In the genomic region with DNA sequence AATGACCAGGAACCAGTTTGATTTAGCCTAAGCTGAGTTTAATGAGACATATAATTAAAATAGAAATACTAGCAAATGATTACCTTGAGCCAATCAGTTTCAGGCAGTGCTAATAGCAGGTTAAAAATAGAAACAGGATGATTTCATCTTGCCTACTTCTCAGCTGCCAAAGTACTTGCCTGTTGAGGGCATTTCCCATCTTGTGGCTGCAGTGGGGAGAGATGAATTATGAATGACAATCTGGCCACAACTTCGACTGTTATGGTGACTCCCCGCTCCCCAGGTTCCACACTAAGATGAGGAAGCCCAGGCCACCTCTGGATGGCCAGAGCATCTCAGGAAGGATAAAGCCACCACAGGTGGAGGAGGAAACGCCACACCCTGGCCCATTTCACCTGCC, we compare ENCODE assay signal across 13 cellular contexts. TPM values are rescaled to one million over a fixed set of nuclear protein-coding genes. Genes with fewer than 3 reads are reported as not detected.
A peak's percentile ranks its signal among the peaks of the same experiment; 100 is the strongest.
DNase-seq lines count a peak whose midpoint lies in the region; ATAC-seq, FAIRE-seq and TF ChIP-seq lines count a peak whose summit lies in the region.
"Had no signal": no experiment of that assay in that cellular context is flagged by ENCODE, and none has a peak within 500 bp of the region (broad histone marks: within the 10 kb centered on the region; RNA-seq: fewer than 3 reads in every experiment).

No MANE protein-coding gene starts in this region.

- H3K9me3 ChIP-seq in small intestine (ENCODE audit: control insufficient read depth, low read depth) (no peaks in the 10 kb centered on the region), neural progenitor cell (ENCODE audit: low read depth) (no peaks in the 10 kb centered on the region)
- H3K9me3 ChIP-seq: MG63 had no signal

- H3K27ac ChIP-seq in small intestine (ENCODE audit: low read depth in 1 of 2, low read length in 1 of 2) = no peak overlapping the region
- no peak overlapping the region for H3K27ac ChIP-seq in neural progenitor cell
- H3K27ac ChIP-seq: WERI-Rb-1 had no signal

- H3K27ac Mint-ChIP-seq in neural progenitor cell = no peak overlapping the region

- H3K4me3 Mint-ChIP-seq in neural progenitor cell = no peak overlapping the region

- H3K4me3 ChIP-seq in small intestine (ENCODE audit: low read depth in 1 of 2, low read length in 2 of 2) (no peak overlapping the region), neural progenitor cell (no peak overlapping the region)
- H3K4me3 ChIP-seq: MG63, smooth muscle cell had no signal

- peaks cover 4% of the 10 kb centered on the region for H3K9me3 Mint-ChIP-seq in neural progenitor cell

- ATAC-seq in activated CD4-positive, CD25-positive, alpha-beta regulatory T cell treated with anti-CD3 and anti-CD28 coated beads, Interleukin-2, amount 50 U/mL, for 24 hours = peak; percentile 58 to 72
- ATAC-seq in HG02678 (IDR thresholded peaks at IDR 0.05; ENCODE audit: unreplicated experiment) = peak; percentile 76

- H3K36me3 ChIP-seq in small intestine (ENCODE audit: control insufficient read depth in 2 of 2, insufficient read depth in 2 of 2, low read length in 2 of 2) = no peaks in the 10 kb centered on the region
- H3K36me3 ChIP-seq in neural progenitor cell = no peaks in the 10 kb centered on the region
- H3K36me3 ChIP-seq: MG63, WERI-Rb-1 had no signal

- H3K79me2 ChIP-seq in neural progenitor cell (ENCODE audit: low read depth) = no peaks in the 10 kb centered on the region

- no peaks in the 10 kb centered on the region for H3K4me1 Mint-ChIP-seq in neural progenitor cell

- peaks cover 4% of the 10 kb centered on the region for H3K27me3 Mint-ChIP-seq in neural progenitor cell (ENCODE audit: insufficient read depth, low read depth)

- H4K20me1 ChIP-seq in neural progenitor cell (ENCODE audit: low read depth) = no peaks in the 10 kb centered on the region

- H3K36me3 Mint-ChIP-seq in neural progenitor cell = no peaks in the 10 kb centered on the region

- in situ Hi-C loops in KBM-7 (cut with MboI; ENCODE audit: low pct_unique_long_range_greater_than_20kb, low sequenced_read_pairs) = no loop called here

- no peak overlapping the region for H3K9ac ChIP-seq in neural progenitor cell

- WGBS in small intestine, 3 donors = 58 to 80% (median 76%) methylated on average over 3 of the region's 3 CpGs

- DNase-seq in activated CD4-positive, CD25-positive, alpha-beta regulatory T cell (lab: John Stamatoyannopoulos, UW) = no peak
- peak; percentile 16 for DNase-seq in NCI-H69 (lab: John Stamatoyannopoulos, UW)
- peak; percentile 38 for DNase-seq in small intestine
- DNase-seq in KBM-7 = no peak
- no peak for DNase-seq in neural progenitor cell (ENCODE audit: low spot score)
- no peak for DNase-seq in SW 1271 (lab: John Stamatoyannopoulos, UW)
- DNase-seq: activated naive CD4-positive, alpha-beta T cell; MG63; OCI-M1; WERI-Rb-1 had no signal

- H3K4me1 ChIP-seq in small intestine (ENCODE audit: control insufficient read depth in 2 of 2, insufficient read depth in 1 of 2, low read depth in 1 of 2, low read length in 1 of 2) (peaks cover 5 to 18% of the 10 kb centered on the region in 2 donors), neural progenitor cell (no peaks in the 10 kb centered on the region)

- H3K27me3 ChIP-seq in small intestine (ENCODE audit: control insufficient read depth in 2 of 2, insufficient read depth in 2 of 2, low read length in 2 of 2) (no peaks in the 10 kb centered on the region), neural progenitor cell (no peaks in the 10 kb centered on the region)
- H3K27me3 ChIP-seq: MG63 had no signal

- no peaks in the 10 kb centered on the region for H3F3A ChIP-seq in neural progenitor cell (ENCODE audit: low read depth)

- H3K4me2 ChIP-seq in neural progenitor cell = no peak overlapping the region
- H3K4me2 ChIP-seq: smooth muscle cell had no signal

- H2AFZ ChIP-seq in neural progenitor cell (replicated peaks) = no peak overlapping the region

- FAIRE-seq in small intestine (lab: Jason Lieb, UNC) = no peak

- no peak for TF ChIP-seq CTCF in neural progenitor cell (IDR thresholded peaks at IDR 0.05)

RNA-seq across cellular contexts. Expression of a gene that starts 31.3 kb away (rescaled TPM):
- 10 to 100 TPM in 1 of 3 donors, 1 to 10 TPM in 2; 1.1 to 11.3 (median 2.5) TPM for polyA plus RNA-seq in small intestine
- 0.45 and 1.1 TPM in 2 replicates for total RNA-seq in neural progenitor cell (ENCODE audit: low replicate concordance)

Comparison
In these comparisons a context has a peak if more than half of its experiments do, and no peak if none do; other contexts are left out.
1. DNase-seq: peak in NCI-H69 (single experiment) and small intestine (single experiment); none in activated CD4-positive, CD25-positive, alpha-beta regulatory T cell (0 of 4), KBM-7 (single experiment), neural progenitor cell (single experiment) and SW 1271 (0 of 2).